In the genomic region with DNA sequence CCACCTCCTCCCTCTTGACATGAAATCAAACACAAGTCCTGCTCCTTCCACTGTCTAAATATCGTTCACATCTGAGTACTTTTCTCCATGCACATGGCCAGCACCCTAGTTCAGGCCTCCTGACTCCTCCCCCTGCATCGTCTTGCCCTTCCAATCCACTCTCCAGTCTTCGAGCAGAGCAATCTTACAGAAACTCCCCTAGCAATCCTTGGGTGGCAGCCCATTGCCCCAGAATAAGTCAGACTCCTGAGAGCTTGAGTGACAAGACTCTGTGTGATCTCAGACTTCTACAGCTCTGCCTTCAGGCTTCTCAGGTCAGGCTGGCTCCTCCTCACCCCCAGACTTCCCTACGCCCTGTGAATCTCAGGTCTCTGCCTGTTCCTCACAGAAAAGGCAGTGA, we compare ENCODE assay signal across 1 cellular context.
TF ChIP-seq lines count a peak whose summit lies in the region.

No MANE protein-coding gene starts in this region.

TF ChIP-seq in SK-N-SH treated with all-trans-retinoic acid at 6 μM for 48 hours, 23 proteins besides CTCF, POLR2A, EP300 and RAD21:
- TF ChIP-seq, protein P1, sequence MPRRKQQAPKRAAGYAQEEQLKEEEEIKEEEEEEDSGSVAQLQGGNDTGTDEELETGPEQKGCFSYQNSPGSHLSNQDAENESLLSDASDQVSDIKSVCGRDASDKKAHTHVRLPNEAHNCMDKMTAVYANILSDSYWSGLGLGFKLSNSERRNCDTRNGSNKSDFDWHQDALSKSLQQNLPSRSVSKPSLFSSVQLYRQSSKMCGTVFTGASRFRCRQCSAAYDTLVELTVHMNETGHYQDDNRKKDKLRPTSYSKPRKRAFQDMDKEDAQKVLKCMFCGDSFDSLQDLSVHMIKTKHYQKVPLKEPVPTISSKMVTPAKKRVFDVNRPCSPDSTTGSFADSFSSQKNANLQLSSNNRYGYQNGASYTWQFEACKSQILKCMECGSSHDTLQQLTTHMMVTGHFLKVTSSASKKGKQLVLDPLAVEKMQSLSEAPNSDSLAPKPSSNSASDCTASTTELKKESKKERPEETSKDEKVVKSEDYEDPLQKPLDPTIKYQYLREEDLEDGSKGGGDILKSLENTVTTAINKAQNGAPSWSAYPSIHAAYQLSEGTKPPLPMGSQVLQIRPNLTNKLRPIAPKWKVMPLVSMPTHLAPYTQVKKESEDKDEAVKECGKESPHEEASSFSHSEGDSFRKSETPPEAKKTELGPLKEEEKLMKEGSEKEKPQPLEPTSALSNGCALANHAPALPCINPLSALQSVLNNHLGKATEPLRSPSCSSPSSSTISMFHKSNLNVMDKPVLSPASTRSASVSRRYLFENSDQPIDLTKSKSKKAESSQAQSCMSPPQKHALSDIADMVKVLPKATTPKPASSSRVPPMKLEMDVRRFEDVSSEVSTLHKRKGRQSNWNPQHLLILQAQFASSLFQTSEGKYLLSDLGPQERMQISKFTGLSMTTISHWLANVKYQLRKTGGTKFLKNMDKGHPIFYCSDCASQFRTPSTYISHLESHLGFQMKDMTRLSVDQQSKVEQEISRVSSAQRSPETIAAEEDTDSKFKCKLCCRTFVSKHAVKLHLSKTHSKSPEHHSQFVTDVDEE (CRISPR knock-in tag; IDR thresholded peaks at IDR 0.05): no peak
- TF ChIP-seq, protein P2, sequence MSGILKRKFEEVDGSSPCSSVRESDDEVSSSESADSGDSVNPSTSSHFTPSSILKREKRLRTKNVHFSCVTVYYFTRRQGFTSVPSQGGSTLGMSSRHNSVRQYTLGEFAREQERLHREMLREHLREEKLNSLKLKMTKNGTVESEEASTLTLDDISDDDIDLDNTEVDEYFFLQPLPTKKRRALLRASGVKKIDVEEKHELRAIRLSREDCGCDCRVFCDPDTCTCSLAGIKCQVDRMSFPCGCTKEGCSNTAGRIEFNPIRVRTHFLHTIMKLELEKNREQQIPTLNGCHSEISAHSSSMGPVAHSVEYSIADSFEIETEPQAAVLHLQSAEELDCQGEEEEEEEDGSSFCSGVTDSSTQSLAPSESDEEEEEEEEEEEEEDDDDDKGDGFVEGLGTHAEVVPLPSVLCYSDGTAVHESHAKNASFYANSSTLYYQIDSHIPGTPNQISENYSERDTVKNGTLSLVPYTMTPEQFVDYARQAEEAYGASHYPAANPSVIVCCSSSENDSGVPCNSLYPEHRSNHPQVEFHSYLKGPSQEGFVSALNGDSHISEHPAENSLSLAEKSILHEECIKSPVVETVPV (CRISPR knock-in tag; IDR thresholded peaks at IDR 0.05): no peak
- TF ChIP-seq GLIS3 (CRISPR knock-in tag; IDR thresholded peaks at IDR 0.05): no peak
- TF ChIP-seq ZNF70 (CRISPR knock-in tag; IDR thresholded peaks at IDR 0.05): no peak
- TF ChIP-seq ISL1 (CRISPR knock-in tag; IDR thresholded peaks at IDR 0.05): no peak
- no peak for TF ChIP-seq ZC3H10 (CRISPR knock-in tag; IDR thresholded peaks at IDR 0.05)
- TF ChIP-seq SNAI2 (CRISPR knock-in tag; IDR thresholded peaks at IDR 0.05): no peak
- TF ChIP-seq ZFP3 (CRISPR knock-in tag; IDR thresholded peaks at IDR 0.05): no peak
- TF ChIP-seq OSR1 (CRISPR knock-in tag; IDR thresholded peaks at IDR 0.05): no peak
- TF ChIP-seq ZNF565 (CRISPR knock-in tag; conservative IDR thresholded peaks at IDR 0.05; ENCODE audit: low read depth): no peak
- no peak for TF ChIP-seq ESRRG (CRISPR knock-in tag; IDR thresholded peaks at IDR 0.05)
- TF ChIP-seq, protein P3, sequence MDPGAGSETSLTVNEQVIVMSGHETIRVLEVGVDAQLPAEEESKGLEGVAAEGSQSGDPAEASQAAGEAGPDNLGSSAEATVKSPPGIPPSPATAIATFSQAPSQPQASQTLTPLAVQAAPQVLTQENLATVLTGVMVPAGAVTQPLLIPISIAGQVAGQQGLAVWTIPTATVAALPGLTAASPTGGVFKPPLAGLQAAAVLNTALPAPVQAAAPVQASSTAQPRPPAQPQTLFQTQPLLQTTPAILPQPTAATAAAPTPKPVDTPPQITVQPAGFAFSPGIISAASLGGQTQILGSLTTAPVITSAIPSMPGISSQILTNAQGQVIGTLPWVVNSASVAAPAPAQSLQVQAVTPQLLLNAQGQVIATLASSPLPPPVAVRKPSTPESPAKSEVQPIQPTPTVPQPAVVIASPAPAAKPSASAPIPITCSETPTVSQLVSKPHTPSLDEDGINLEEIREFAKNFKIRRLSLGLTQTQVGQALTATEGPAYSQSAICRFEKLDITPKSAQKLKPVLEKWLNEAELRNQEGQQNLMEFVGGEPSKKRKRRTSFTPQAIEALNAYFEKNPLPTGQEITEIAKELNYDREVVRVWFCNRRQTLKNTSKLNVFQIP (CRISPR knock-in tag; IDR thresholded peaks at IDR 0.05; ENCODE audit: borderline replicate concordance, low read depth): no peak
- no peak for TF ChIP-seq TOX (CRISPR knock-in tag; IDR thresholded peaks at IDR 0.05; ENCODE audit: borderline replicate concordance)
- TF ChIP-seq RARB (CRISPR knock-in tag; IDR thresholded peaks at IDR 0.05): no peak
- TF ChIP-seq CSDC2 (CRISPR knock-in tag; IDR thresholded peaks at IDR 0.05): no peak
- no peak for TF ChIP-seq ZFP30 (CRISPR knock-in tag; IDR thresholded peaks at IDR 0.05)
- TF ChIP-seq ZNF8 (CRISPR knock-in tag; IDR thresholded peaks at IDR 0.05): no peak
